In the genomic region with DNA sequence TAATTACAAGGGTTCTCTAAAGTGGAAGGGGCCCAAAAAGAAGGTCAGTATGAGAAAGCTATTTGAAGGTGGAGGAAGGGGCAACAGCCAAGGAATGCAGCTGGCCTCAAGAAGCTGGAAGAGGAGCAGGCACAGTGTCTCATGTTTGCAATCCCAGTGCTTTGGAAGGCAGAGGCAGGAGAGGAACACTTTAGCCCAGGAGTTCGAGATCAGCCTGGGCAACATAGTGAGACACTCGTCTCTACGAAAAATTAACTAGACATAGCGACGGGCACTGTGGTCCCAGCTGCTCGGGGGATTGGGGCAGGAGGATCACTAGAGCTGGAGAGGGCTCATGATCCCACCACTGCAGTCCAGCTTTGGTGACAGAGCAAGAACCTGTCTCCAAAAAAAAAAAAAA, we compare ENCODE assay signal across 9 cellular contexts. TPM values are rescaled to one million over a fixed set of nuclear protein-coding genes. Genes with fewer than 3 reads are reported as not detected.
A peak's percentile ranks its signal among the peaks of the same experiment; 100 is the strongest.
DNase-seq lines count a peak whose midpoint lies in the region; ATAC-seq lines count a peak whose summit lies in the region.
"Had no signal": no experiment of that assay in that cellular context is flagged by ENCODE, and none has a peak within 500 bp of the region (broad histone marks: within the 10 kb centered on the region; RNA-seq: fewer than 3 reads in every experiment).

No MANE protein-coding gene starts in this region.

- no peak overlapping the region for H2BK5ac ChIP-seq in mesenchymal stem cell (ENCODE audit: low read depth, low read length, poor library complexity, severe bottlenecking)

- H2BK120ac ChIP-seq in mesenchymal stem cell (ENCODE audit: low read depth, low read length), result no peak overlapping the region

- H3K27ac Mint-ChIP-seq in activated naive CD4-positive, alpha-beta T cell treated with anti-CD3 and anti-CD28 coated beads for 36 hours, result no peak overlapping the region
- no peak overlapping the region for H3K27ac Mint-ChIP-seq in activated naive CD8-positive, alpha-beta T cell treated with anti-CD3 and anti-CD28 coated beads for 36 hours

- peaks cover 35% of the 10 kb centered on the region for H3K4me1 Mint-ChIP-seq in activated naive CD4-positive, alpha-beta T cell treated with anti-CD3 and anti-CD28 coated beads for 36 hours (ENCODE audit: low read depth)
- H3K4me1 Mint-ChIP-seq in activated naive CD8-positive, alpha-beta T cell treated with anti-CD3 and anti-CD28 coated beads for 36 hours, result peaks cover 31% of the 10 kb centered on the region

- H3K36me3 ChIP-seq in mesenchymal stem cell (ENCODE audit: control insufficient read depth in 1 of 2, insufficient read depth in 2 of 2, low read depth in 1 of 2, low read length in 2 of 2), result no peaks in the 10 kb centered on the region

- H4K8ac ChIP-seq in mesenchymal stem cell (ENCODE audit: low read length), result no peak overlapping the region

- H3K23ac ChIP-seq in mesenchymal stem cell (ENCODE audit: low read length in 2 of 2), result no peak overlapping the region

- no peak overlapping the region for H2BK15ac ChIP-seq in mesenchymal stem cell (ENCODE audit: low read depth, poor library complexity, severe bottlenecking)

- no peak overlapping the region for H3K14ac ChIP-seq in mesenchymal stem cell (ENCODE audit: low read length in 2 of 2)

- H3K4ac ChIP-seq in mesenchymal stem cell (ENCODE audit: low read depth in 1 of 2, low read length in 2 of 2), result no peak overlapping the region

- H4K91ac ChIP-seq in mesenchymal stem cell (ENCODE audit: low read length), result no peak overlapping the region

- H2BK12ac ChIP-seq in mesenchymal stem cell (ENCODE audit: low read length in 2 of 2), result no peak overlapping the region

- no peaks in the 10 kb centered on the region for H3K27me3 ChIP-seq in mesenchymal stem cell (ENCODE audit: control insufficient read depth in 1 of 2, insufficient read depth in 1 of 2, low read length in 2 of 2)

- H3K9ac ChIP-seq in mesenchymal stem cell (ENCODE audit: low read length), result peak overlapping the region; percentile 93

- 97% methylated on average over 3 of the region's 6 CpGs for WGBS in mesenchymal stem cell

- peaks cover 5% of the 10 kb centered on the region for H3K27me3 Mint-ChIP-seq in activated naive CD4-positive, alpha-beta T cell treated with anti-CD3 and anti-CD28 coated beads for 36 hours (ENCODE audit: low read depth)
- peaks cover 17% of the 10 kb centered on the region for H3K27me3 Mint-ChIP-seq in activated naive CD8-positive, alpha-beta T cell treated with anti-CD3 and anti-CD28 coated beads for 36 hours

- no peak overlapping the region for H2AK5ac ChIP-seq in mesenchymal stem cell (ENCODE audit: low read length, severe bottlenecking)

- intact Hi-C loops in activated naive CD4-positive, alpha-beta T cell treated with anti-CD3 and anti-CD28 coated beads for 36 hours (cut with micrococcal nuclease), result no loop called here

- H3K4me3 ChIP-seq in mesenchymal stem cell (ENCODE audit: insufficient read depth in 1 of 2, low read depth in 1 of 2, low read length in 2 of 2), result no peak overlapping the region

- H3K4me3 Mint-ChIP-seq in activated naive CD4-positive, alpha-beta T cell treated with anti-CD3 and anti-CD28 coated beads for 36 hours, result peak overlapping the region; percentile 79
- H3K4me3 Mint-ChIP-seq in activated naive CD8-positive, alpha-beta T cell treated with anti-CD3 and anti-CD28 coated beads for 36 hours, result peak overlapping the region; percentile 79

- H3K18ac ChIP-seq in mesenchymal stem cell (ENCODE audit: low read depth in 1 of 2, low read length in 2 of 2), result no peak overlapping the region

- H3K4me1 ChIP-seq in mesenchymal stem cell (ENCODE audit: control insufficient read depth, insufficient read depth, low read depth, low read length), result peaks cover 9% of the 10 kb centered on the region

- no peak for ATAC-seq in HG02973 (IDR thresholded peaks at IDR 0.05; ENCODE audit: unreplicated experiment)

- H3K4me2 ChIP-seq in mesenchymal stem cell (ENCODE audit: low read length, poor library complexity, severe bottlenecking), result no peak overlapping the region

- no peaks in the 10 kb centered on the region for H3K36me3 Mint-ChIP-seq in activated naive CD4-positive, alpha-beta T cell treated with anti-CD3 and anti-CD28 coated beads for 36 hours (ENCODE audit: low read depth)
- peaks cover 5% of the 10 kb centered on the region for H3K36me3 Mint-ChIP-seq in activated naive CD8-positive, alpha-beta T cell treated with anti-CD3 and anti-CD28 coated beads for 36 hours

- no peaks in the 10 kb centered on the region for H3K9me3 ChIP-seq in mesenchymal stem cell (ENCODE audit: control insufficient read depth, low read length)

- H3K9me3 Mint-ChIP-seq in activated naive CD4-positive, alpha-beta T cell treated with anti-CD3 and anti-CD28 coated beads for 36 hours, result no peaks in the 10 kb centered on the region
- H3K9me3 Mint-ChIP-seq in activated naive CD8-positive, alpha-beta T cell treated with anti-CD3 and anti-CD28 coated beads for 36 hours, result no peaks in the 10 kb centered on the region

- CTCF ChIA-PET in activated naive CD4-positive, alpha-beta T cell treated with anti-CD3 and anti-CD28 coated beads for 36 hours (lab: Charles Lee), result interaction anchor here (0.8 to 1.1 kb wide), 3 partner anchors 26 to 344 kb away, joined by 3 to 5 read pairs (median 4); a partner anchor contains a TSS

- H3K27ac ChIP-seq in mesenchymal stem cell (ENCODE audit: low read length, poor library complexity, severe bottlenecking) (no peak overlapping the region), temporal lobe (ENCODE audit: low read depth, low read length) (peak overlapping the region; percentile 86)

- H3K79me1 ChIP-seq in mesenchymal stem cell (replicated peaks; ENCODE audit: low read length, poor library complexity, severe bottlenecking), result peaks cover 9% of the 10 kb centered on the region

- H2AFZ ChIP-seq in mesenchymal stem cell (ENCODE audit: low read depth, low read length), result no peak overlapping the region

- no peak for DNase-seq in activated naive CD4-positive, alpha-beta T cell treated with anti-CD3 and anti-CD28 coated beads for 36 hours
- no peak for DNase-seq in activated naive CD4-positive, alpha-beta T cell treated with Interleukin-2 at 50 U/mL for 16 hours
- no peak for DNase-seq in activated naive CD8-positive, alpha-beta T cell treated with anti-CD3 and anti-CD28 coated beads for 36 hours
- DNase-seq in mesenchymal stem cell, result no peak
- no peak for DNase-seq in DMS153 treated with DMSO at 0.1 percent for 48 hours (lab: John Stamatoyannopoulos, UW; ENCODE audit: unreplicated experiment)
- no peak for DNase-seq in NCI-H1092 (lab: John Stamatoyannopoulos, UW)
- DNase-seq: NCI-H2029 had no signal

RNA-seq across cellular contexts. Expression of a gene that starts 0.7 kb away (rescaled TPM):
- 1 to 10 TPM; 4.0 to 4.3 TPM for total RNA-seq in activated naive CD4-positive, alpha-beta T cell treated with anti-CD3 and anti-CD28 coated beads for 36 hours
- total RNA-seq in activated naive CD8-positive, alpha-beta T cell treated with anti-CD3 and anti-CD28 coated beads for 36 hours, result 1 to 10 TPM; 1.5 to 2.5 TPM
- 14.3 TPM for polyA plus RNA-seq in mesenchymal stem cell (2013, experiment 1 of 2)
- polyA plus RNA-seq in mesenchymal stem cell (2013, experiment 2 of 2), result 12.9 TPM
- total RNA-seq in temporal lobe, result 9.8 TPM

RNA-seq across cellular contexts. Expression of a gene that starts 31.2 kb away (rescaled TPM):
- under 1 TPM; 0.10 to 0.14 TPM for total RNA-seq in activated naive CD4-positive, alpha-beta T cell treated with anti-CD3 and anti-CD28 coated beads for 36 hours
- under 1 TPM in 1 of 2 experiments, not detected in 1; 0.10 TPM for total RNA-seq in activated naive CD8-positive, alpha-beta T cell treated with anti-CD3 and anti-CD28 coated beads for 36 hours
- 0.03 TPM for polyA plus RNA-seq in mesenchymal stem cell (2013, experiment 1 of 2)
- polyA plus RNA-seq in mesenchymal stem cell (2013, experiment 2 of 2), result 0.04 TPM
- total RNA-seq in temporal lobe, result 0.74 TPM
